In genomic region chr4:27003602-27004238, GRCh38 we compare ENCODE assay signal across 11 cellular contexts.
DNase-seq lines count a peak whose midpoint lies in the region; ATAC-seq and TF ChIP-seq lines count a peak whose summit lies in the region.
"Had no signal": no experiment of that assay in that cellular context is flagged by ENCODE, and none has a peak within 500 bp of the region (broad histone marks: within the 10 kb centered on the region; RNA-seq: fewer than 3 reads in every experiment).

No MANE protein-coding gene starts in this region.

- H3K27ac Mint-ChIP-seq in memory B cell = peak overlapping the region; percentile 81

- no peaks in the 10 kb centered on the region for H3K27me3 Mint-ChIP-seq in memory B cell

- no peak overlapping the region for H3K27ac ChIP-seq in HEK293 (ENCODE audit: extremely low read depth, low read depth, low read length)

- H3K27me3 ChIP-seq in BJ (ENCODE audit: control insufficient read depth, insufficient read depth, low read length) = no peaks in the 10 kb centered on the region

- peak overlapping the region; percentile 8 for H3K4me3 Mint-ChIP-seq in memory B cell

- CTCF ChIA-PET in BJ (lab: Yijun Ruan, JAX) (no interaction called here), HEK293 (lab: Yijun Ruan, JAX) (interaction anchor here (1.0 kb wide), 1 partner anchor 45 kb away, joined by 3 read pairs; no protein-coding TSS in a partner anchor)

- H3K4me1 Mint-ChIP-seq in memory B cell = peaks cover 20% of the 10 kb centered on the region

- H3K4me1 ChIP-seq in HEK293 (ENCODE audit: control insufficient read depth, insufficient read depth, low read length) = peaks cover 12% of the 10 kb centered on the region; the same call in 1 of the 2 replicates

- DNase-seq in BJ (ENCODE audit: low read depth) = peak; percentile 39
- peak; percentile 50 to 51 for DNase-seq in activated T-cell treated with anti-CD3 and anti-CD28 coated beads, Interleukin-2, amount 50 U/mL, for 48 hours
- DNase-seq in memory B cell (ENCODE audit: low spot score in 2 of 2) = no peak
- DNase-seq in CD1c-positive myeloid dendritic cell (ENCODE audit: extremely low spot score) = no peak
- DNase-seq in GF-D8 (lab: John Stamatoyannopoulos, UW) = no peak
- DNase-seq: cortex of kidney, NCI-H1694 treated with DMSO at 0.1 percent for 48 hours, trophoblast cell had no signal

- H3K36me3 ChIP-seq in BJ (ENCODE audit: control insufficient read depth, insufficient read depth, low read length) (no peaks in the 10 kb centered on the region), HEK293 (ENCODE audit: control insufficient read depth in 2 of 2, insufficient read depth in 1 of 2, low read length in 2 of 2) (no peaks in the 10 kb centered on the region)

- H3K9me3 ChIP-seq in HEK293 (ENCODE audit: control insufficient read depth, insufficient read depth, low read depth, low read length) = no peaks in the 10 kb centered on the region

- TF ChIP-seq CTCF in BJ (IDR thresholded peaks at IDR 0.05; ENCODE audit: insufficient read depth, low read depth, low read length) (peak; percentile 45; the same call in 1 of the 2 replicates), HEK293 (tag by site-specific recombination; IDR thresholded peaks at IDR 0.05) (no peak)

- ATAC-seq in memory B cell (ENCODE audit: low read depth) = no peak
- ATAC-seq in HG03139 (IDR thresholded peaks at IDR 0.05; ENCODE audit: unreplicated experiment) = no peak
- no peak for ATAC-seq in GM21786 (IDR thresholded peaks at IDR 0.05; ENCODE audit: unreplicated experiment)

- H3K4me3 ChIP-seq in BJ (ENCODE audit: low read depth, low read length) (no peak overlapping the region), HEK293 (ENCODE audit: low read depth, low read length) (no peak overlapping the region)

- peaks cover 15% of the 10 kb centered on the region for H3K36me3 Mint-ChIP-seq in memory B cell

- no peaks in the 10 kb centered on the region for H3K9me3 Mint-ChIP-seq in memory B cell

- POLR2A ChIA-PET in BJ (lab: Charles Lee) (interaction anchor here (1.0 kb wide), 1 partner anchor 87 kb away, joined by 3 read pairs; no protein-coding TSS in a partner anchor), HEK293 (lab: Yijun Ruan, JAX) (no interaction called here)

TF ChIP-seq in HEK293, 187 proteins besides CTCF, POLR2A, EP300 and RAD21:
- TF ChIP-seq PRDM6 (tag by site-specific recombination; IDR thresholded peaks at IDR 0.05) = peak; percentile 51
- TF ChIP-seq ZNF416 (tag by site-specific recombination; IDR thresholded peaks at IDR 0.05) = no peak
- TF ChIP-seq ZBTB44 (tag by site-specific recombination; IDR thresholded peaks at IDR 0.05) = 0 out of 2 replicates have a peak, but pooled peaks have one; percentile 16
- no peak for TF ChIP-seq KLF7 (tag by site-specific recombination; IDR thresholded peaks at IDR 0.05; ENCODE audit: borderline replicate concordance)

Comparison
In these comparisons a context has a peak if more than half of its experiments do, and no peak if none do; other contexts are left out.
1. DNase-seq: peak in BJ (single experiment) and activated T-cell treated with anti-CD3 and anti-CD28 coated beads, Interleukin-2, amount 50 U/mL, for 48 hours (2 of 2); none in memory B cell (0 of 2), CD1c-positive myeloid dendritic cell (single experiment) and GF-D8 (single experiment).